In the genomic region with DNA sequence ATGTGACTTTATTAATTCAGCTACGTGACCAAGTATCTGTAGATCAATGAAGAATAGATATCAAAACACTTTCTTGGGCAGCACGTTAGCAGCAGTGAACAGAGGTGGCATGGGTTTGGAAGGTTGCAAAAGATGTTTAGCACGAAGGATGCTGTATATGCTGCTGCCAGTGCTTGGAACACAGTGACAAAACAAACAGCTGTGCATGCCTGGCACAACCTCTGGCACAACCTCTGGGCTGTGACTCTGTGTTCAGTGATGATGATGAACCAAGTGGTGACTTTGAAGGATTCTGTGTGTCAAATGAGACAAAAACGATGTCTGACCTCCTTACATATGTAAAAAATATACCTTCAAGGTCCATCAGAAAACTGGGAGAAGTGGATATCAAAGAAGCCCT, we compare ENCODE assay signal across 30 cellular contexts.
DNase-seq lines count a peak whose midpoint lies in the region; ATAC-seq, FAIRE-seq and TF ChIP-seq lines count a peak whose summit lies in the region.
"Had no signal": no experiment of that assay in that cellular context is flagged by ENCODE, and none has a peak within 500 bp of the region (broad histone marks: within the 10 kb centered on the region; RNA-seq: fewer than 3 reads in every experiment).

No MANE protein-coding gene starts in this region.

- H3K9ac ChIP-seq in astrocyte (ENCODE audit: low read length) (peak overlapping the region; percentile 55), keratinocyte (ENCODE audit: control insufficient read depth, extremely low read depth, insufficient read depth, low read length) (peak overlapping the region; percentile 38)
- H3K9ac ChIP-seq: KMS-11 had no signal

- no peak for ATAC-seq in GM18519 (IDR thresholded peaks at IDR 0.05; ENCODE audit: low FRiP score, unreplicated experiment)
- ATAC-seq in GM19328 (IDR thresholded peaks at IDR 0.05; ENCODE audit: unreplicated experiment): no peak
- ATAC-seq: activated naive CD4-positive, alpha-beta T cell treated with anti-CD3 and anti-CD28 coated beads, Interleukin-2, amount 50 U/mL, for 72 hours had no signal

- TF ChIP-seq POLR2A in breast epithelium (IDR thresholded peaks at IDR 0.05): no peak

- H3K4me3 Mint-ChIP-seq in MCF 10A (ENCODE audit: unreplicated experiment) (no peak overlapping the region), astrocyte (ENCODE audit: unreplicated experiment) (no peak overlapping the region)
- H3K4me3 Mint-ChIP-seq: activated CD4-positive, alpha-beta T cell treated with anti-CD3 and anti-CD28 coated beads, Interleukin-2, amount 10 ng/mL, durations not matched to agents 7 days and 5 days; CD4-positive, alpha-beta T cell; immature natural killer cell; type B pancreatic cell had no signal

- no TSS peak for BruUV-seq in MCF 10A (replicated peaks; lab: Mats Ljungman, UMichigan)

- no peak for TF ChIP-seq CTCF in MCF 10A (IDR thresholded peaks at IDR 0.05; ENCODE audit: unreplicated experiment)
- TF ChIP-seq CTCF in breast epithelium (IDR thresholded peaks at IDR 0.05): no peak
- TF ChIP-seq CTCF in astrocyte (IDR thresholded peaks at IDR 0.05; ENCODE audit: insufficient read depth, low read depth, low read length): no peak
- no peak for TF ChIP-seq CTCF in keratinocyte (optimal IDR thresholded peaks at IDR 0.05 in 1 of 3, IDR thresholded peaks at IDR 0.05 in 1 of 3, conservative IDR thresholded peaks at IDR 0.05 in 1 of 3; ENCODE audit: extremely low read depth in 1 of 3, insufficient read depth in 2 of 3, low read length in 3 of 3)

- H3K27ac ChIP-seq in breast epithelium: no peak overlapping the region
- H3K27ac ChIP-seq in astrocyte (ENCODE audit: low read depth, low read length): peak overlapping the region; percentile 74
- peak overlapping the region; percentile 70 for H3K27ac ChIP-seq in keratinocyte (ENCODE audit: control insufficient read depth, insufficient read depth, low read length)
- H3K27ac ChIP-seq: 22Rv1, KMS-11, ovary, WERI-Rb-1 had no signal

- POLR2A ChIA-PET in MCF 10A (lab: Yijun Ruan, JAX): interaction anchor here (1.1 to 1.4 kb wide), 3 partner anchors 21 to 25 kb away, joined by 4 to 10 read pairs (median 4); no protein-coding TSS in a partner anchor

- no peak overlapping the region for H3K4me3 ChIP-seq in breast epithelium
- peak overlapping the region; percentile 12 for H3K4me3 ChIP-seq in astrocyte (ENCODE audit: insufficient read depth, low read depth, low read length)
- H3K4me3 ChIP-seq in keratinocyte (ENCODE audit: control insufficient read depth in 2 of 3, extremely low read depth in 1 of 3, insufficient read depth in 2 of 3, low read depth in 1 of 3, low read length in 3 of 3): peak overlapping the region in 1 of 3 experiments; percentile 1
- H3K4me3 ChIP-seq: ovary, Peyer's patch had no signal

- no peaks in the 10 kb centered on the region for H3K4me1 ChIP-seq in breast epithelium
- H3K4me1 ChIP-seq in astrocyte (ENCODE audit: insufficient read depth, low read length): peaks cover 14% of the 10 kb centered on the region
- H3K4me1 ChIP-seq in keratinocyte (ENCODE audit: control insufficient read depth, extremely low read depth, insufficient read depth, low read length): peaks cover 26% of the 10 kb centered on the region

- peaks cover 9% of the 10 kb centered on the region for H3K79me2 ChIP-seq in astrocyte (ENCODE audit: insufficient read depth, low read length)
- peaks cover 33% of the 10 kb centered on the region for H3K79me2 ChIP-seq in keratinocyte (ENCODE audit: control insufficient read depth, insufficient read depth, low read length)

- H2AFZ ChIP-seq in astrocyte (ENCODE audit: low read depth, low read length) (no peak overlapping the region), keratinocyte (ENCODE audit: control insufficient read depth, low read length) (no peak overlapping the region)

- H3K9me3 Mint-ChIP-seq in MCF 10A (ENCODE audit: unreplicated experiment) (no peaks in the 10 kb centered on the region), astrocyte (ENCODE audit: unreplicated experiment) (peaks cover 9% of the 10 kb centered on the region)

- FAIRE-seq in astrocyte (lab: Jason Lieb, UNC): no peak
- no peak for FAIRE-seq in keratinocyte (lab: Jason Lieb, UNC)
- FAIRE-seq: small intestine had no signal

- CTCF ChIA-PET in MCF 10A (lab: Yijun Ruan, JAX): interaction anchor here (0.6 to 1.0 kb wide), 5 partner anchors 25 to 1112 kb away, joined by 3 to 5 read pairs (median 3); no protein-coding TSS in a partner anchor

- H3K27me3 Mint-ChIP-seq in MCF 10A (ENCODE audit: insufficient read depth, unreplicated experiment) (no peaks in the 10 kb centered on the region), astrocyte (ENCODE audit: low read depth, unreplicated experiment) (no peaks in the 10 kb centered on the region)
- H3K27me3 Mint-ChIP-seq: activated CD4-positive, alpha-beta T cell treated with anti-CD3 and anti-CD28 coated beads, Interleukin-2, amount 10 ng/mL, durations not matched to agents 7 days and 5 days; CD4-positive, alpha-beta T cell; type B pancreatic cell had no signal

- peaks cover 28% of the 10 kb centered on the region for H4K20me1 ChIP-seq in astrocyte (ENCODE audit: insufficient read depth, low read length)
- H4K20me1 ChIP-seq in keratinocyte (ENCODE audit: control insufficient read depth, extremely low read depth, insufficient read depth, low read length): no peaks in the 10 kb centered on the region

- H3K36me3 ChIP-seq in breast epithelium (no peaks in the 10 kb centered on the region), astrocyte (ENCODE audit: insufficient read depth, low read length) (no peaks in the 10 kb centered on the region), keratinocyte (ENCODE audit: control insufficient read depth in 2 of 2, extremely low read depth in 1 of 2, insufficient read depth in 2 of 2, low read length in 2 of 2) (peaks cover 0 to 2% of the 10 kb centered on the region in 2 experiments)
- H3K36me3 ChIP-seq: ovary, Peyer's patch had no signal

- H3K36me3 Mint-ChIP-seq in MCF 10A (ENCODE audit: insufficient read depth, unreplicated experiment) (peaks cover 5% of the 10 kb centered on the region), astrocyte (ENCODE audit: low read depth, unreplicated experiment) (peaks cover 31% of the 10 kb centered on the region)

- H3K27ac Mint-ChIP-seq in MCF 10A (ENCODE audit: low read depth, unreplicated experiment) (peak overlapping the region; percentile 80), astrocyte (ENCODE audit: unreplicated experiment) (no peak overlapping the region)
- H3K27ac Mint-ChIP-seq: activated CD4-positive, alpha-beta T cell treated with anti-CD3 and anti-CD28 coated beads, Interleukin-2, amount 10 ng/mL, durations not matched to agents 7 days and 5 days; activated naive CD4-positive, alpha-beta T cell treated with anti-CD3 and anti-CD28 coated beads, Interleukin-2, amount 50 U/mL, for 72 hours; CD4-positive, alpha-beta T cell; immature natural killer cell; type B pancreatic cell had no signal

- no peaks in the 10 kb centered on the region for H3K9me1 ChIP-seq in keratinocyte (ENCODE audit: control insufficient read depth, extremely low read depth, insufficient read depth, low read length)

- H3K27me3 ChIP-seq in breast epithelium: no peaks in the 10 kb centered on the region
- no peaks in the 10 kb centered on the region for H3K27me3 ChIP-seq in astrocyte (ENCODE audit: insufficient read depth, low read length)
- H3K27me3 ChIP-seq in keratinocyte (ENCODE audit: control insufficient read depth, extremely low read depth, insufficient read depth, low read length): no peaks in the 10 kb centered on the region
- H3K27me3 ChIP-seq: ovary, Peyer's patch had no signal

- H3K9me3 ChIP-seq in breast epithelium (peaks cover 0 to 14% of the 10 kb centered on the region in 2 donors), astrocyte (ENCODE audit: insufficient read depth, low read depth, low read length) (no peaks in the 10 kb centered on the region), keratinocyte (ENCODE audit: control insufficient read depth, low read depth, low read length) (no peaks in the 10 kb centered on the region)
- H3K9me3 ChIP-seq: ovary, Peyer's patch had no signal

- intact Hi-C loops in MCF 10A (cut with micrococcal nuclease) (no loop called here), breast epithelium (cut with DNase I; ENCODE audit: low total_unique reads) (no loop called here)

- H3K4me1 Mint-ChIP-seq in MCF 10A (ENCODE audit: insufficient read depth, unreplicated experiment) (peaks cover 9% of the 10 kb centered on the region), astrocyte (ENCODE audit: low read depth, unreplicated experiment) (peaks cover 13% of the 10 kb centered on the region)
- H3K4me1 Mint-ChIP-seq: activated CD4-positive, alpha-beta T cell treated with anti-CD3 and anti-CD28 coated beads, Interleukin-2, amount 10 ng/mL, durations not matched to agents 7 days and 5 days had no signal

- dilution Hi-C loops in keratinocyte (cut with MboI; ENCODE audit: extremely low pct_ligation_motif_present, low sequenced_read_pairs): no loop called here

- DNase-seq in MCF 10A (ENCODE audit: unreplicated experiment): no peak
- no peak for DNase-seq in breast epithelium (ENCODE audit: low spot score in 2 of 2)
- DNase-seq in astrocyte (ENCODE audit: low read depth): no peak
- DNase-seq in keratinocyte (ENCODE audit: low read depth, low spot score): no peak
- DNase-seq in activated T-cell treated with anti-CD3 and anti-CD28 coated beads, Interleukin-2, amount 50 U/mL, for 48 hours: no peak
- DNase-seq in NCI-H1417 treated with DMSO at 0.1 percent for 48 hours (lab: John Stamatoyannopoulos, UW): no peak
- DNase-seq: activated CD4-positive, alpha-beta T cell treated with anti-CD3 and anti-CD28 coated beads, Interleukin-2, amount 10 ng/mL, durations not matched to agents 7 days and 5 days; activated effector memory CD4-positive, alpha-beta T cell treated with Interleukin-2 at 50 U/mL for 16 hours; AML-193; aorta; CD4-positive, alpha-beta T cell; cortex of kidney; DND-41; GF-D8; immature natural killer cell; NCI-H2081; NCI-H2227 treated with DMSO at 0.1 percent for 48 hours; NCI-H69; ovary; SIG-M5; small intestine; stimulated activated naive CD4-positive, alpha-beta T cell; WERI-Rb-1 had no signal

- H3K4me2 ChIP-seq in astrocyte (ENCODE audit: low read length): peak overlapping the region; percentile 74
- peak overlapping the region; percentile 80 for H3K4me2 ChIP-seq in keratinocyte (ENCODE audit: control insufficient read depth, extremely low read depth, insufficient read depth, low read depth, low read length)
- H3K4me2 ChIP-seq: KMS-11 had no signal

Comparison
In these comparisons a context has a peak if more than half of its experiments do, and no peak if none do; other contexts are left out.
1. H3K27ac ChIP-seq: peak in astrocyte (single experiment) and keratinocyte (single experiment); none in breast epithelium (0 of 2).